Comparison of ENCODE assay signal across 10 cellular contexts in genomic region chr11:69374110-69374981, GRCh38.
DNase-seq lines count a peak whose midpoint lies in the region; ATAC-seq and TF ChIP-seq lines count a peak whose summit lies in the region.
"Had no signal": no experiment of that assay in that cellular context is flagged by ENCODE, and none has a peak within 500 bp of the region (broad histone marks: within the 10 kb centered on the region; RNA-seq: fewer than 3 reads in every experiment).

No MANE protein-coding gene starts in this region.

- WGBS in suprapubic skin: 44% methylated on average over 7 of the region's 22 CpGs

- no peak overlapping the region for H3K4me3 Mint-ChIP-seq in stimulated activated effector memory CD8-positive, alpha-beta T cell treated with anti-CD3 and anti-CD28 coated beads, Interleukin-12 subunit alpha, Interleukin-12 subunit beta, amount 100 ng/mL, for 72 hours
- H3K4me3 Mint-ChIP-seq: neural progenitor cell had no signal

- H3K27me3 ChIP-seq in RWPE2 (ENCODE audit: insufficient read depth, poor library complexity, severe bottlenecking) (no peaks in the 10 kb centered on the region), suprapubic skin (no peaks in the 10 kb centered on the region)
- H3K27me3 ChIP-seq: neural progenitor cell had no signal

- intact Hi-C loops in cardiac septum (cut with DNase I): no loop called here

- peak; percentile 2 for DNase-seq in activated CD4-positive, alpha-beta T cell treated with anti-CD3 and anti-CD28 coated beads for 48 hours
- DNase-seq in activated CD4-positive, alpha-beta T cell treated with anti-CD3 and anti-CD28 coated beads, Interleukin-2, amount 50 U/mL, for 48 hours: no peak
- DNase-seq in RWPE2 (ENCODE audit: low spot score) (peak; percentile 39), cardiac septum (ENCODE audit: low spot score) (peak; percentile 51), suprapubic skin (ENCODE audit: low spot score in 2 of 2) (peak; percentile 57 to 77), COR-L47 (lab: John Stamatoyannopoulos, UW) (no peak)
- no peak for DNase-seq in stimulated activated effector memory CD8-positive, alpha-beta T cell treated with anti-CD3 and anti-CD28 coated beads, Interleukin-12 subunit alpha, Interleukin-12 subunit beta, amount 100 ng/mL, for 72 hours (ENCODE audit: low spot score in 2 of 2)
- DNase-seq: Karpas-422 had no signal

- H3K27ac Mint-ChIP-seq in stimulated activated effector memory CD8-positive, alpha-beta T cell treated with anti-CD3 and anti-CD28 coated beads, Interleukin-12 subunit alpha, Interleukin-12 subunit beta, amount 100 ng/mL, for 72 hours: no peak overlapping the region
- H3K27ac Mint-ChIP-seq: neural progenitor cell had no signal

- H3K9me3 ChIP-seq in RWPE2 (ENCODE audit: severe bottlenecking) (no peaks in the 10 kb centered on the region), suprapubic skin (no peaks in the 10 kb centered on the region)

- no peaks in the 10 kb centered on the region for H3K36me3 Mint-ChIP-seq in stimulated activated effector memory CD8-positive, alpha-beta T cell treated with anti-CD3 and anti-CD28 coated beads, Interleukin-12 subunit alpha, Interleukin-12 subunit beta, amount 100 ng/mL, for 72 hours
- H3K36me3 Mint-ChIP-seq: neural progenitor cell had no signal

- peaks cover 13% of the 10 kb centered on the region for H3K4me1 ChIP-seq in RWPE2 (ENCODE audit: insufficient read depth, poor library complexity, severe bottlenecking)
- peaks cover 48% of the 10 kb centered on the region for H3K4me1 ChIP-seq in suprapubic skin
- H3K4me1 ChIP-seq: neural progenitor cell had no signal

- H3K36me3 ChIP-seq in RWPE2 (ENCODE audit: low read depth): no peaks in the 10 kb centered on the region; the same call in 1 of the 2 replicates
- H3K36me3 ChIP-seq in suprapubic skin: no peaks in the 10 kb centered on the region
- H3K36me3 ChIP-seq: neural progenitor cell had no signal

- no peak for ATAC-seq in RWPE2 (ENCODE audit: low read depth)
- ATAC-seq in stimulated activated effector memory CD8-positive, alpha-beta T cell treated with anti-CD3 and anti-CD28 coated beads, Interleukin-12 subunit alpha, Interleukin-12 subunit beta, amount 100 ng/mL, for 72 hours: no peak
- ATAC-seq in HG02981 (IDR thresholded peaks at IDR 0.05; ENCODE audit: unreplicated experiment): no peak

- no peaks in the 10 kb centered on the region for H3K9me3 Mint-ChIP-seq in stimulated activated effector memory CD8-positive, alpha-beta T cell treated with anti-CD3 and anti-CD28 coated beads, Interleukin-12 subunit alpha, Interleukin-12 subunit beta, amount 100 ng/mL, for 72 hours

- no peak for TF ChIP-seq EP300 in suprapubic skin (IDR thresholded peaks at IDR 0.05)

- no peak overlapping the region for H3K27ac ChIP-seq in RWPE2 (ENCODE audit: poor library complexity, severe bottlenecking)
- H3K27ac ChIP-seq in suprapubic skin: no peak overlapping the region
- H3K27ac ChIP-seq: neural progenitor cell had no signal

- H3K4me3 ChIP-seq in RWPE2 (ENCODE audit: severe bottlenecking) (no peak overlapping the region), suprapubic skin (no peak overlapping the region)
- H3K4me3 ChIP-seq: neural progenitor cell had no signal

- H3K4me1 Mint-ChIP-seq in stimulated activated effector memory CD8-positive, alpha-beta T cell treated with anti-CD3 and anti-CD28 coated beads, Interleukin-12 subunit alpha, Interleukin-12 subunit beta, amount 100 ng/mL, for 72 hours: no peaks in the 10 kb centered on the region

- TF ChIP-seq CTCF in RWPE2 (IDR thresholded peaks at IDR 0.05; ENCODE audit: poor library complexity, severe bottlenecking) (no peak), suprapubic skin (IDR thresholded peaks at IDR 0.05) (no peak)

- TF ChIP-seq POLR2A in suprapubic skin (IDR thresholded peaks at IDR 0.05): no peak

Comparison
In these comparisons a context has a peak if more than half of its experiments do, and no peak if none do; other contexts are left out.
1. DNase-seq: peak in activated CD4-positive, alpha-beta T cell treated with anti-CD3 and anti-CD28 coated beads for 48 hours (single experiment), RWPE2 (single experiment), cardiac septum (single experiment) and suprapubic skin (2 of 2); none in activated CD4-positive, alpha-beta T cell treated with anti-CD3 and anti-CD28 coated beads, Interleukin-2, amount 50 U/mL, for 48 hours (0 of 2), COR-L47 (single experiment) and stimulated activated effector memory CD8-positive, alpha-beta T cell treated with anti-CD3 and anti-CD28 coated beads, Interleukin-12 subunit alpha, Interleukin-12 subunit beta, amount 100 ng/mL, for 72 hours (0 of 2).